Comparison of ENCODE assay signal across 1 cellular context in genomic region chr1:8023287-8023994, GRCh38.
TF ChIP-seq lines count a peak whose summit lies in the region.

No MANE protein-coding gene starts in this region.

TF ChIP-seq in HepG2, 621 proteins besides CTCF, POLR2A, EP300 and RAD21 (continued from another document):
- TF ChIP-seq KLF13 (CRISPR knock-in tag; IDR thresholded peaks at IDR 0.05): no peak
- no peak for TF ChIP-seq SMAD1 (CRISPR knock-in tag; IDR thresholded peaks at IDR 0.05; ENCODE audit: borderline replicate concordance, low read depth)
- no peak for TF ChIP-seq YEATS2 (CRISPR knock-in tag; IDR thresholded peaks at IDR 0.05; ENCODE audit: borderline replicate concordance)
- no peak for TF ChIP-seq SOX6 (IDR thresholded peaks at IDR 0.05)
- no peak for TF ChIP-seq SOX6 (CRISPR knock-in tag; IDR thresholded peaks at IDR 0.05)
- no peak for TF ChIP-seq ZNF609 (CRISPR knock-in tag; IDR thresholded peaks at IDR 0.05; ENCODE audit: borderline replicate concordance)
- TF ChIP-seq, protein P1, sequence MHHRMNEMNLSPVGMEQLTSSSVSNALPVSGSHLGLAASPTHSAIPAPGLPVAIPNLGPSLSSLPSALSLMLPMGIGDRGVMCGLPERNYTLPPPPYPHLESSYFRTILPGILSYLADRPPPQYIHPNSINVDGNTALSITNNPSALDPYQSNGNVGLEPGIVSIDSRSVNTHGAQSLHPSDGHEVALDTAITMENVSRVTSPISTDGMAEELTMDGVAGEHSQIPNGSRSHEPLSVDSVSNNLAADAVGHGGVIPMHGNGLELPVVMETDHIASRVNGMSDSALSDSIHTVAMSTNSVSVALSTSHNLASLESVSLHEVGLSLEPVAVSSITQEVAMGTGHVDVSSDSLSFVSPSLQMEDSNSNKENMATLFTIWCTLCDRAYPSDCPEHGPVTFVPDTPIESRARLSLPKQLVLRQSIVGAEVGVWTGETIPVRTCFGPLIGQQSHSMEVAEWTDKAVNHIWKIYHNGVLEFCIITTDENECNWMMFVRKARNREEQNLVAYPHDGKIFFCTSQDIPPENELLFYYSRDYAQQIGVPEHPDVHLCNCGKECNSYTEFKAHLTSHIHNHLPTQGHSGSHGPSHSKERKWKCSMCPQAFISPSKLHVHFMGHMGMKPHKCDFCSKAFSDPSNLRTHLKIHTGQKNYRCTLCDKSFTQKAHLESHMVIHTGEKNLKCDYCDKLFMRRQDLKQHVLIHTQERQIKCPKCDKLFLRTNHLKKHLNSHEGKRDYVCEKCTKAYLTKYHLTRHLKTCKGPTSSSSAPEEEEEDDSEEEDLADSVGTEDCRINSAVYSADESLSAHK (CRISPR knock-in tag; IDR thresholded peaks at IDR 0.05; ENCODE audit: borderline replicate concordance): no peak
- no peak for TF ChIP-seq TCF7L2 (IDR thresholded peaks at IDR 0.05; ENCODE audit: low read depth, low read length)
- TF ChIP-seq ESRRA (CRISPR knock-in tag; IDR thresholded peaks at IDR 0.05; ENCODE audit: low read depth): no peak
- no peak for TF ChIP-seq ZNF878 (CRISPR knock-in tag; IDR thresholded peaks at IDR 0.05)
- TF ChIP-seq, protein P2, sequence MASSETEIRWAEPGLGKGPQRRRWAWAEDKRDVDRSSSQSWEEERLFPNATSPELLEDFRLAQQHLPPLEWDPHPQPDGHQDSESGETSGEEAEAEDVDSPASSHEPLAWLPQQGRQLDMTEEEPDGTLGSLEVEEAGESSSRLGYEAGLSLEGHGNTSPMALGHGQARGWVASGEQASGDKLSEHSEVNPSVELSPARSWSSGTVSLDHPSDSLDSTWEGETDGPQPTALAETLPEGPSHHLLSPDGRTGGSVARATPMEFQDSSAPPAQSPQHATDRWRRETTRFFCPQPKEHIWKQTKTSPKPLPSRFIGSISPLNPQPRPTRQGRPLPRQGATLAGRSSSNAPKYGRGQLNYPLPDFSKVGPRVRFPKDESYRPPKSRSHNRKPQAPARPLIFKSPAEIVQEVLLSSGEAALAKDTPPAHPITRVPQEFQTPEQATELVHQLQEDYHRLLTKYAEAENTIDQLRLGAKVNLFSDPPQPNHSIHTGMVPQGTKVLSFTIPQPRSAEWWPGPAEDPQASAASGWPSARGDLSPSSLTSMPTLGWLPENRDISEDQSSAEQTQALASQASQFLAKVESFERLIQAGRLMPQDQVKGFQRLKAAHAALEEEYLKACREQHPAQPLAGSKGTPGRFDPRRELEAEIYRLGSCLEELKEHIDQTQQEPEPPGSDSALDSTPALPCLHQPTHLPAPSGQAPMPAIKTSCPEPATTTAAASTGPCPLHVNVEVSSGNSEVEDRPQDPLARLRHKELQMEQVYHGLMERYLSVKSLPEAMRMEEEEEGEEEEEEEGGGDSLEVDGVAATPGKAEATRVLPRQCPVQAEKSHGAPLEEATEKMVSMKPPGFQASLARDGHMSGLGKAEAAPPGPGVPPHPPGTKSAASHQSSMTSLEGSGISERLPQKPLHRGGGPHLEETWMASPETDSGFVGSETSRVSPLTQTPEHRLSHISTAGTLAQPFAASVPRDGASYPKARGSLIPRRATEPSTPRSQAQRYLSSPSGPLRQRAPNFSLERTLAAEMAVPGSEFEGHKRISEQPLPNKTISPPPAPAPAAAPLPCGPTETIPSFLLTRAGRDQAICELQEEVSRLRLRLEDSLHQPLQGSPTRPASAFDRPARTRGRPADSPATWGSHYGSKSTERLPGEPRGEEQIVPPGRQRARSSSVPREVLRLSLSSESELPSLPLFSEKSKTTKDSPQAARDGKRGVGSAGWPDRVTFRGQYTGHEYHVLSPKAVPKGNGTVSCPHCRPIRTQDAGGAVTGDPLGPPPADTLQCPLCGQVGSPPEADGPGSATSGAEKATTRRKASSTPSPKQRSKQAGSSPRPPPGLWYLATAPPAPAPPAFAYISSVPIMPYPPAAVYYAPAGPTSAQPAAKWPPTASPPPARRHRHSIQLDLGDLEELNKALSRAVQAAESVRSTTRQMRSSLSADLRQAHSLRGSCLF (CRISPR knock-in tag; IDR thresholded peaks at IDR 0.05; ENCODE audit: borderline replicate concordance): no peak
- TF ChIP-seq IKZF5 (CRISPR knock-in tag; IDR thresholded peaks at IDR 0.05): no peak
- TF ChIP-seq ZSCAN9 (CRISPR knock-in tag; IDR thresholded peaks at IDR 0.05; ENCODE audit: borderline replicate concordance): no peak
- peak; percentile 58; the same call in 1 of the 2 replicates for TF ChIP-seq SSRP1 (CRISPR knock-in tag; IDR thresholded peaks at IDR 0.05)
- no peak for TF ChIP-seq XRCC5 (optimal IDR thresholded peaks at IDR 0.05; ENCODE audit: low read length)
- TF ChIP-seq ZNF280B (CRISPR knock-in tag; IDR thresholded peaks at IDR 0.05; ENCODE audit: borderline replicate concordance): no peak
